Comparison of ENCODE assay signal across 8 cellular contexts in genomic region chr21:44353200-44353970, GRCh38. TPM values are rescaled to one million over a fixed set of nuclear protein-coding genes. Genes with fewer than 3 reads are reported as not detected.
DNase-seq lines count a peak whose midpoint lies in the region; ATAC-seq, FAIRE-seq and TF ChIP-seq lines count a peak whose summit lies in the region.

TSS of gene TRPM2 (plus strand) at chr21:44353621. CDS start at chr21:44353701, 80 bp downstream.

- H3K36me3 Mint-ChIP-seq in Caco-2 (ENCODE audit: insufficient read depth, unreplicated experiment) = no peaks in the 10 kb centered on the region

- H3K9me3 ChIP-seq in Caco-2 = no peaks in the 10 kb centered on the region

- no peak for TF ChIP-seq POLR2A in H54 (IDR thresholded peaks at IDR 0.05; ENCODE audit: low read depth, low read length)

- no peaks in the 10 kb centered on the region for H3K27me3 ChIP-seq in Caco-2 (replicated peaks; ENCODE audit: control insufficient read depth, insufficient read depth, low read length)

- no peak within 1 kb of the TSS for H3K4me3 Mint-ChIP-seq in Caco-2 (ENCODE audit: unreplicated experiment)

- CTCF ChIA-PET in Caco-2 (lab: Charles Lee) = interaction anchor here (0.7 kb wide), 1 partner anchor 10 kb away, joined by 3 read pairs; no protein-coding TSS in a partner anchor

- intact Hi-C loops in Caco-2 (cut with micrococcal nuclease; ENCODE audit: unreplicated experiment) = no loop called here

- H3K9me3 Mint-ChIP-seq in Caco-2 (ENCODE audit: unreplicated experiment) = no peaks in the 10 kb centered on the region

- H3K27me3 Mint-ChIP-seq in Caco-2 (ENCODE audit: insufficient read depth, unreplicated experiment) = no peaks in the 10 kb centered on the region

- H3K4me3 ChIP-seq in Caco-2 (ENCODE audit: low read depth, low read length) = no peak within 1 kb of the TSS

- DNase-seq in Caco-2 (peak in 1 of 2 experiments; percentile 27), iris pigment epithelial cell (ENCODE audit: low read depth) (peak; percentile 39), ureter (ENCODE audit: low spot score) (peak; percentile 58), NCI-H187 (lab: John Stamatoyannopoulos, UW) (no peak), H54 (ENCODE audit: insufficient read length, low spot score) (no peak)
- peak; percentile 43 for DNase-seq in activated T-cell treated with anti-CD3 and anti-CD28 coated beads, Interleukin-2, amount 50 U/mL, for 1 hour

- H3K27ac Mint-ChIP-seq in Caco-2 (ENCODE audit: unreplicated experiment) = peak within 1 kb of the TSS; percentile 10

- no peaks in the 10 kb centered on the region for H3K4me1 ChIP-seq in Caco-2

- H3K36me3 ChIP-seq in Caco-2 (ENCODE audit: control insufficient read depth, insufficient read depth, low read length) = no peaks in the 10 kb centered on the region

- BruUV-seq in Caco-2 (replicated peaks; lab: Mats Ljungman, UMichigan) = no TSS peak

- H3K4me1 Mint-ChIP-seq in Caco-2 (ENCODE audit: low read depth, unreplicated experiment) = no peaks in the 10 kb centered on the region

- POLR2A ChIA-PET in Caco-2 (lab: Charles Lee) = no interaction called here

- ATAC-seq in HG03095 (IDR thresholded peaks at IDR 0.05; ENCODE audit: unreplicated experiment) = peak; percentile 49
- ATAC-seq in HG02763 (IDR thresholded peaks at IDR 0.05; ENCODE audit: unreplicated experiment) = no peak

- no peak for FAIRE-seq in H54 (lab: Jason Lieb, UNC)

- TF ChIP-seq CTCF in Caco-2 (IDR thresholded peaks at IDR 0.05; ENCODE audit: insufficient read depth in 1 of 2, low read depth in 1 of 2, low read length in 1 of 2, severe bottlenecking in 1 of 2, unreplicated experiment in 1 of 2) = no peak

RNA-seq across cellular contexts. Expression of gene TRPM2, which starts in this region (rescaled TPM):
- total RNA-seq in Caco-2 (2022) (0.07 and 0.20 TPM in 2 replicates), ureter (10.0 TPM)

Comparison
In these comparisons a context has a peak if more than half of its experiments do, and no peak if none do; other contexts are left out.
1. DNase-seq: peak in activated T-cell treated with anti-CD3 and anti-CD28 coated beads, Interleukin-2, amount 50 U/mL, for 1 hour (single experiment), iris pigment epithelial cell (single experiment) and ureter (single experiment); none in NCI-H187 (0 of 2) and H54 (single experiment).